In the genomic region with DNA sequence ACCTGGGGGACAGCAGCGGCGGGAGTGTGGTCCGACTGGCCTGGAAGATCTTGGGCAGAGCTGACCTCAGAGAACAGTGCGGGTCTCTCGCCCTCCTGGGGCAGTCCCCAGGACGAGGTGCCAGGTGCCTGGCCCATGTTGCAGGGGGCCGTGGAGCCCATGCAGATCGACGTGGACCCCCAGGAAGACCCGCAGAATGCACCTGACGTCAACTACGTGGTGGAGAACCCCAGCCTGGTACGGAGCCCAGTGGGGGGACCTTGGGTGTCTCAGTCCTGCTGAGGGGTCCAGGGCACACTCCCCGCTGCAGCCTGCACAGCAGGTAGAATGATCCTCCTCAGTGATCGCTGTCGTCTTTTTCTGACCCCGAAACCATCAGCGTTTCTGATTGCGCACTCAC, we compare ENCODE assay signal across 9 cellular contexts. TPM values are rescaled to one million over a fixed set of nuclear protein-coding genes. Genes with fewer than 3 reads are reported as not detected.
DNase-seq lines count a peak whose midpoint lies in the region; ATAC-seq and TF ChIP-seq lines count a peak whose summit lies in the region.
"Had no signal": no experiment of that assay in that cellular context is flagged by ENCODE, and none has a peak within 500 bp of the region (broad histone marks: within the 10 kb centered on the region; RNA-seq: fewer than 3 reads in every experiment).

No MANE protein-coding gene starts in this region.

- TF ChIP-seq POLR2A in stomach (IDR thresholded peaks at IDR 0.05): no peak

- peaks cover 2% of the 10 kb centered on the region for H3K36me3 Mint-ChIP-seq in activated naive CD4-positive, alpha-beta T cell treated with anti-CD3 and anti-CD28 coated beads for 36 hours (ENCODE audit: low read depth)
- peaks cover 4% of the 10 kb centered on the region for H3K36me3 Mint-ChIP-seq in activated T-helper 1 cell treated with anti-CD3 and anti-CD28 coated beads, Interleukin-12 subunit alpha, Interleukin-12 subunit beta, Interleukin-2, Interleukin-4 antibody, amounts not matched to agents 30 ng/mL and 10 ng/mL and 1 ng/mL, durations not matched to agents 14 hours and 24 hours and 36 hours (ENCODE audit: low read depth)

- DNase-seq in activated naive CD4-positive, alpha-beta T cell treated with anti-CD3 and anti-CD28 coated beads for 36 hours: no peak
- no peak for DNase-seq in activated naive CD4-positive, alpha-beta T cell treated with Interleukin-2 at 50 U/mL for 16 hours
- DNase-seq in activated T-helper 1 cell treated with anti-CD3 and anti-CD28 coated beads, Interleukin-12 subunit alpha, Interleukin-12 subunit beta, Interleukin-2, Interleukin-4 antibody, amounts not matched to agents 30 ng/mL and 10 ng/mL and 1 ng/mL, durations not matched to agents 14 hours and 24 hours and 36 hours (ENCODE audit: low spot score): no peak
- DNase-seq in stomach (no peak), NCI-H1694 treated with DMSO at 0.1 percent for 48 hours (lab: John Stamatoyannopoulos, UW) (no peak), SHP77 treated with DMSO at 0.1 percent for 48 hours (lab: John Stamatoyannopoulos, UW) (no peak)
- DNase-seq: sigmoid colon had no signal

- TF ChIP-seq EP300 in stomach (IDR thresholded peaks at IDR 0.05): no peak

- intact Hi-C loops in activated naive CD4-positive, alpha-beta T cell treated with anti-CD3 and anti-CD28 coated beads for 36 hours (cut with micrococcal nuclease): no loop called here
- intact Hi-C loops in activated T-helper 1 cell treated with anti-CD3 and anti-CD28 coated beads, Interleukin-12 subunit alpha, Interleukin-12 subunit beta, Interleukin-2, Interleukin-4 antibody, amounts not matched to agents 30 ng/mL and 10 ng/mL and 1 ng/mL, durations not matched to agents 14 hours and 24 hours and 36 hours (cut with micrococcal nuclease): loop anchor here (5.0 kb wide), 1 partner anchor 44 kb away; the partner anchor contains the start of gene FASN
- intact Hi-C loops in stomach (cut with DNase I; ENCODE audit: low total_unique reads): no loop called here

- H3K9me3 ChIP-seq in iPS-18a (ENCODE audit: control insufficient read depth, low read depth, low read length) (no peaks in the 10 kb centered on the region), stomach (no peaks in the 10 kb centered on the region)
- H3K9me3 ChIP-seq: sigmoid colon had no signal

- ATAC-seq in esophagus mucosa: no peak

- H3K9ac ChIP-seq in iPS-18a (ENCODE audit: low read length): no peak overlapping the region

- CTCF ChIA-PET in activated naive CD4-positive, alpha-beta T cell treated with anti-CD3 and anti-CD28 coated beads for 36 hours (lab: Charles Lee): no interaction called here

- peaks cover 38% of the 10 kb centered on the region for H3K36me3 ChIP-seq in iPS-18a (ENCODE audit: control insufficient read depth, low read depth, low read length)
- peaks cover 41 to 72% (median 68%) of the 10 kb centered on the region in 4 donors for H3K36me3 ChIP-seq in stomach

- H3K4me3 ChIP-seq in iPS-18a (ENCODE audit: low read length): peak overlapping the region; percentile 85
- peak overlapping the region; percentile 67 to 88 (median 86) for H3K4me3 ChIP-seq in stomach

- H3K27ac ChIP-seq in iPS-18a (ENCODE audit: low read length) (no peak overlapping the region), stomach (peak overlapping the region in 2 of 5 donors; percentile 82 to 85)

- 83 to 88% (median 86%) methylated on average over 15 to 19 of the region's 19 CpGs for WGBS in stomach, 5 donors

- no peaks in the 10 kb centered on the region for H3K4me1 ChIP-seq in iPS-18a (ENCODE audit: control insufficient read depth, low read depth, low read length)
- H3K4me1 ChIP-seq in stomach: peaks cover 28 to 55% (median 48%) of the 10 kb centered on the region in 4 donors

- TF ChIP-seq CTCF in stomach (IDR thresholded peaks at IDR 0.05): no peak

- no peaks in the 10 kb centered on the region for H3K9me3 Mint-ChIP-seq in activated naive CD4-positive, alpha-beta T cell treated with anti-CD3 and anti-CD28 coated beads for 36 hours
- no peaks in the 10 kb centered on the region for H3K9me3 Mint-ChIP-seq in activated T-helper 1 cell treated with anti-CD3 and anti-CD28 coated beads, Interleukin-12 subunit alpha, Interleukin-12 subunit beta, Interleukin-2, Interleukin-4 antibody, amounts not matched to agents 30 ng/mL and 10 ng/mL and 1 ng/mL, durations not matched to agents 14 hours and 24 hours and 36 hours

- peaks cover 22% of the 10 kb centered on the region for H3K4me1 Mint-ChIP-seq in activated naive CD4-positive, alpha-beta T cell treated with anti-CD3 and anti-CD28 coated beads for 36 hours (ENCODE audit: low read depth)
- H3K4me1 Mint-ChIP-seq in activated T-helper 1 cell treated with anti-CD3 and anti-CD28 coated beads, Interleukin-12 subunit alpha, Interleukin-12 subunit beta, Interleukin-2, Interleukin-4 antibody, amounts not matched to agents 30 ng/mL and 10 ng/mL and 1 ng/mL, durations not matched to agents 14 hours and 24 hours and 36 hours (ENCODE audit: low read depth): peaks cover 8% of the 10 kb centered on the region

- no peaks in the 10 kb centered on the region for H3K27me3 ChIP-seq in iPS-18a (ENCODE audit: control insufficient read depth, insufficient read depth, low read length)
- H3K27me3 ChIP-seq in stomach: no peaks in the 10 kb centered on the region
- H3K27me3 ChIP-seq: sigmoid colon had no signal

- H3K27me3 Mint-ChIP-seq in activated naive CD4-positive, alpha-beta T cell treated with anti-CD3 and anti-CD28 coated beads for 36 hours (ENCODE audit: low read depth): no peaks in the 10 kb centered on the region
- no peaks in the 10 kb centered on the region for H3K27me3 Mint-ChIP-seq in activated T-helper 1 cell treated with anti-CD3 and anti-CD28 coated beads, Interleukin-12 subunit alpha, Interleukin-12 subunit beta, Interleukin-2, Interleukin-4 antibody, amounts not matched to agents 30 ng/mL and 10 ng/mL and 1 ng/mL, durations not matched to agents 14 hours and 24 hours and 36 hours (ENCODE audit: insufficient read depth)

- peak overlapping the region; percentile 84 for H3K4me3 Mint-ChIP-seq in activated naive CD4-positive, alpha-beta T cell treated with anti-CD3 and anti-CD28 coated beads for 36 hours
- peak overlapping the region; percentile 88 for H3K4me3 Mint-ChIP-seq in activated T-helper 1 cell treated with anti-CD3 and anti-CD28 coated beads, Interleukin-12 subunit alpha, Interleukin-12 subunit beta, Interleukin-2, Interleukin-4 antibody, amounts not matched to agents 30 ng/mL and 10 ng/mL and 1 ng/mL, durations not matched to agents 14 hours and 24 hours and 36 hours

- H3K27ac Mint-ChIP-seq in activated naive CD4-positive, alpha-beta T cell treated with anti-CD3 and anti-CD28 coated beads for 36 hours: no peak overlapping the region
- H3K27ac Mint-ChIP-seq in activated T-helper 1 cell treated with anti-CD3 and anti-CD28 coated beads, Interleukin-12 subunit alpha, Interleukin-12 subunit beta, Interleukin-2, Interleukin-4 antibody, amounts not matched to agents 30 ng/mL and 10 ng/mL and 1 ng/mL, durations not matched to agents 14 hours and 24 hours and 36 hours: no peak overlapping the region

RNA-seq across cellular contexts. Expression of gene GPS1, which starts 1.4 kb away (rescaled TPM):
- total RNA-seq in activated naive CD4-positive, alpha-beta T cell treated with anti-CD3 and anti-CD28 coated beads for 36 hours: 10 to 100 TPM; 91.0 to 91.3 TPM
- 112 and 124 TPM in 2 replicates for total RNA-seq in activated T-helper 1 cell treated with anti-CD3 and anti-CD28 coated beads, Interleukin-12 subunit alpha, Interleukin-12 subunit beta, Interleukin-2, Interleukin-4 antibody, amounts not matched to agents 30 ng/mL and 10 ng/mL and 1 ng/mL, durations not matched to agents 14 hours and 24 hours and 36 hours
- total RNA-seq in stomach (100 to 1,000 TPM in 1 of 5 donors, 10 to 100 TPM in 4; 28.0 to 329 (median 86.4) TPM), esophagus mucosa (59.3 TPM)
- 100 to 1,000 TPM; 103 to 139 (median 129) TPM for polyA plus RNA-seq in stomach

RNA-seq across cellular contexts. Expression of gene RFNG, which starts 1.5 kb away (rescaled TPM):
- total RNA-seq in activated naive CD4-positive, alpha-beta T cell treated with anti-CD3 and anti-CD28 coated beads for 36 hours: 10 to 100 TPM; 17.6 to 18.0 TPM
- total RNA-seq in activated T-helper 1 cell treated with anti-CD3 and anti-CD28 coated beads, Interleukin-12 subunit alpha, Interleukin-12 subunit beta, Interleukin-2, Interleukin-4 antibody, amounts not matched to agents 30 ng/mL and 10 ng/mL and 1 ng/mL, durations not matched to agents 14 hours and 24 hours and 36 hours: 24.1 and 26.8 TPM in 2 replicates
- 10 to 100 TPM; 12.5 to 66.5 (median 28.3) TPM for total RNA-seq in stomach
- polyA plus RNA-seq in stomach: 10 to 100 TPM; 22.5 to 55.2 (median 26.0) TPM
- total RNA-seq in esophagus mucosa: 21.6 TPM

RNA-seq across cellular contexts. Expression of gene DUS1L, which starts 12.5 kb away (rescaled TPM):
- 100 to 1,000 TPM; 132 to 133 TPM for total RNA-seq in activated naive CD4-positive, alpha-beta T cell treated with anti-CD3 and anti-CD28 coated beads for 36 hours
- 231 and 235 TPM in 2 replicates for total RNA-seq in activated T-helper 1 cell treated with anti-CD3 and anti-CD28 coated beads, Interleukin-12 subunit alpha, Interleukin-12 subunit beta, Interleukin-2, Interleukin-4 antibody, amounts not matched to agents 30 ng/mL and 10 ng/mL and 1 ng/mL, durations not matched to agents 14 hours and 24 hours and 36 hours
- total RNA-seq in stomach (100 to 1,000 TPM in 2 of 5 donors, 10 to 100 TPM in 3; 63.2 to 286 (median 94.6) TPM), esophagus mucosa (78.4 TPM)
- 100 to 1,000 TPM; 126 to 189 (median 174) TPM for polyA plus RNA-seq in stomach

RNA-seq across cellular contexts. Expression of gene DCXR, which starts 15.6 kb away (rescaled TPM):
- total RNA-seq in activated naive CD4-positive, alpha-beta T cell treated with anti-CD3 and anti-CD28 coated beads for 36 hours: 100 to 1,000 TPM; 139 to 146 TPM
- 123 and 125 TPM in 2 replicates for total RNA-seq in activated T-helper 1 cell treated with anti-CD3 and anti-CD28 coated beads, Interleukin-12 subunit alpha, Interleukin-12 subunit beta, Interleukin-2, Interleukin-4 antibody, amounts not matched to agents 30 ng/mL and 10 ng/mL and 1 ng/mL, durations not matched to agents 14 hours and 24 hours and 36 hours
- 100 to 1,000 TPM in 2 of 5 donors, 10 to 100 TPM in 3; 11.1 to 461 (median 100.0) TPM for total RNA-seq in stomach
- 100 to 1,000 TPM; 352 to 403 (median 396) TPM for polyA plus RNA-seq in stomach
- 138 TPM for total RNA-seq in esophagus mucosa

RNA-seq across cellular contexts. Expression of gene RAC3, which starts 21.7 kb away (rescaled TPM):
- total RNA-seq in activated naive CD4-positive, alpha-beta T cell treated with anti-CD3 and anti-CD28 coated beads for 36 hours: 1 to 10 TPM; 4.5 to 4.8 TPM
- total RNA-seq in activated T-helper 1 cell treated with anti-CD3 and anti-CD28 coated beads, Interleukin-12 subunit alpha, Interleukin-12 subunit beta, Interleukin-2, Interleukin-4 antibody, amounts not matched to agents 30 ng/mL and 10 ng/mL and 1 ng/mL, durations not matched to agents 14 hours and 24 hours and 36 hours: 7.6 and 9.4 TPM in 2 replicates
- total RNA-seq in stomach (10 to 100 TPM in 1 of 5 donors, 1 to 10 TPM in 3, not detected in 1; 1.2 to 11.6 (median 2.5) TPM), esophagus mucosa (6.2 TPM)
- polyA plus RNA-seq in stomach: 10 to 100 TPM; 13.1 to 24.8 (median 16.2) TPM
